In genomic region chr5:154755361-154756202, GRCh38 we compare ENCODE assay signal across 8 cellular contexts. TPM values are rescaled to one million over a fixed set of nuclear protein-coding genes. Genes with fewer than 3 reads are reported as not detected.
DNase-seq lines count a peak whose midpoint lies in the region; ATAC-seq and TF ChIP-seq lines count a peak whose summit lies in the region.

LARP1 (plus strand) TSS chr5:154755377; CDS start chr5:154755758, 381 bp downstream.

- no peak for TF ChIP-seq POLR2A in ovary (IDR thresholded peaks at IDR 0.05)

- peak; percentile 8 for ATAC-seq in GM21528 (IDR thresholded peaks at IDR 0.05; ENCODE audit: low FRiP score, unreplicated experiment)

- intact Hi-C loops in head of caudate nucleus (cut with DNase I) (loop anchor here (2.0 to 10.0 kb wide), 5 partner anchors 57 to 311 kb away; partner anchors contain the start of genes CNOT8, MRPL22 and SAP30L), ovary (cut with DNase I) (loop anchor here (5.0 to 10.0 kb wide), 6 partner anchors 37 to 308 kb away; partner anchors contain the start of genes CNOT8 (in 4 of the 4), FAXDC2 (in 2 of the 4) and SAP30L (in 1 of the 4))

- H3K9me3 ChIP-seq in ovary, result no peaks in the 10 kb centered on the region

- no peaks in the 10 kb centered on the region for H3K27me3 ChIP-seq in ovary

- no peaks in the 10 kb centered on the region for H3K36me3 ChIP-seq in ovary

- TF ChIP-seq CTCF in ovary (IDR thresholded peaks at IDR 0.05), result no peak

- peaks cover 9% of the 10 kb centered on the region for H3K4me1 ChIP-seq in ovary (ENCODE audit: insufficient read depth)

- TF ChIP-seq EP300 in ovary (IDR thresholded peaks at IDR 0.05), result no peak

- H3K27ac ChIP-seq in ovary, result peak within 1 kb of the TSS; percentile 95 to 96

- peak; percentile 49 for DNase-seq in D341Med (ENCODE audit: low spot score)
- peak; percentile 22 for DNase-seq in LoVo (ENCODE audit: low spot score)
- peak; percentile 19 for DNase-seq in activated T-helper 9 cell treated with anti-CD3 and anti-CD28 coated beads, Interleukin-2, amount 50 U/mL, for 16 hours (ENCODE audit: low read depth)
- DNase-seq in head of caudate nucleus, result peak in 36 of 42 donors; percentile 16 to 75 (median 46)
- DNase-seq in ovary, result peak in 1 of 5 donors; percentile 77
- no peak for DNase-seq in NAMALWA (ENCODE audit: low spot score)
- no peak for DNase-seq in NOMO-1 treated with dmso at 0.1 percent for 144 hours (lab: John Stamatoyannopoulos, UW; ENCODE audit: unreplicated experiment)

- WGBS in ovary, 3 donors, result 1 to 2% (median 1%) methylated on average over 55 to 98 of the region's 99 CpGs

- peak within 1 kb of the TSS; percentile 99 for H3K4me3 ChIP-seq in ovary

RNA-seq across cellular contexts. Expression of gene LARP1, which starts in this region (rescaled TPM):
- total RNA-seq in ovary, result 100 to 1,000 TPM in 5 of 7 donors, 10 to 100 TPM in 2; 49.0 to 249 (median 150) TPM
- polyA plus RNA-seq in ovary, result 100 to 1,000 TPM in 1 of 2 donors, 10 to 100 TPM in 1; 38.1 to 121 TPM

Comparison
In these comparisons a context has a peak if more than half of its experiments do, and no peak if none do; other contexts are left out.
1. DNase-seq: peak in D341Med (single experiment), LoVo (single experiment), activated T-helper 9 cell treated with anti-CD3 and anti-CD28 coated beads, Interleukin-2, amount 50 U/mL, for 16 hours (single experiment) and head of caudate nucleus (36 of 42); none in NAMALWA (single experiment) and NOMO-1 treated with dmso at 0.1 percent for 144 hours (single experiment).